ENCODE assay signal across 32 cellular contexts in genomic region chr4:73392936-73393335, GRCh38. TPM values are rescaled to one million over a fixed set of nuclear protein-coding genes. Genes with fewer than 3 reads are reported as not detected.
"Had no signal": no experiment of that assay in that cellular context is flagged by ENCODE, and none has a peak within 500 bp of the region (broad histone marks: within the 10 kb centered on the region; RNA-seq: fewer than 3 reads in every experiment).

No MANE protein-coding gene starts in this region.

- H3K9me2 ChIP-seq: SK-N-SH had no signal

- H3K27me3 ChIP-seq: ascending aorta, breast epithelium, Peyer's patch had no signal

- H3K9ac ChIP-seq: KMS-11, SK-N-SH had no signal

- ATAC-seq: activated CD8-positive, alpha-beta T cell treated with anti-CD3 and anti-CD28 coated beads for 36 hours; activated T-cell treated with anti-CD3 and anti-CD28 coated beads, Interleukin-2, amount 50 U/mL, for 72 hours; activated T-helper 17 cell treated with anti-CD3 and anti-CD28 coated beads, Interleukin-2, amount 50 U/mL, for 72 hours; PC-3 had no signal

- DNase-seq: activated CD4-positive, alpha-beta T cell treated with anti-CD3 and anti-CD28 coated beads, Interleukin-2, amount 10 ng/mL, durations not matched to agents 24 days and 14 days; activated CD4-positive, alpha-beta T cell treated with anti-CD3 and anti-CD28 coated beads, Interleukin-2, amount 50 U/mL, for 4 hours; activated CD8-positive, alpha-beta T cell treated with anti-CD3 and anti-CD28 coated beads for 36 hours; activated effector memory CD4-positive, alpha-beta T cell treated with anti-CD3 and anti-CD28 coated beads, Interleukin-2, amount 50 U/mL, for 16 hours; activated naive CD4-positive, alpha-beta T cell; activated naive CD4-positive, alpha-beta T cell treated with anti-CD3 and anti-CD28 coated beads, Interleukin-2, amount 50 U/mL, for 16 hours; activated naive CD8-positive, alpha-beta T cell treated with anti-CD3 and anti-CD28 coated beads for 36 hours; activated T-cell treated with anti-CD3 and anti-CD28 coated beads, Interleukin-2, amount 50 U/mL, for 1 hour; activated T-cell treated with anti-CD3 and anti-CD28 coated beads, Interleukin-2, amount 50 U/mL, for 72 hours; amygdala; MM.1S; MV-4-11; NCI-H1092; NCI-H1436 treated with DMSO at 0.1 percent for 48 hours; NCI-H1694 treated with DMSO at 0.1 percent for 48 hours; NCI-H2029; NCI-H345; NCI-H524 treated with DMSO at 0.1 percent for 48 hours; PC-3; Peyer's patch; RPMI8226; SHP77 treated with DMSO at 0.1 percent for 48 hours; SK-N-SH had no signal

- H3K27ac ChIP-seq: ascending aorta, breast epithelium, KMS-11, Peyer's patch, SJSA1 had no signal

- H3K4me2 ChIP-seq: KMS-11, SK-N-SH had no signal

- H3K36me3 ChIP-seq: ascending aorta, breast epithelium, Peyer's patch, SJSA1 had no signal

- H3K4me1 ChIP-seq: ascending aorta, breast epithelium, Peyer's patch, SJSA1 had no signal

- H3K9me3 ChIP-seq: ascending aorta, breast epithelium, Peyer's patch, SJSA1, SK-N-SH had no signal

- H3K4me3 ChIP-seq: ascending aorta, breast epithelium, Peyer's patch, SJSA1 had no signal

RNA-seq across cellular contexts. Expression of gene ALB, which starts 11.2 kb away (rescaled TPM):
- total RNA-seq: activated CD4-positive, alpha-beta T cell treated with anti-CD3 and anti-CD28 coated beads, Interleukin-2, amount 10 ng/mL, durations not matched to agents 24 days and 14 days; activated CD8-positive, alpha-beta memory T cell treated with anti-CD3 and anti-CD28 coated beads for 36 hours; activated CD8-positive, alpha-beta T cell treated with anti-CD3 and anti-CD28 coated beads for 36 hours; activated naive CD8-positive, alpha-beta T cell treated with anti-CD3 and anti-CD28 coated beads for 36 hours; activated T-helper 17 cell treated with anti-CD3 and anti-CD28 coated beads, Interleukin-2, amount 50 U/mL, for 72 hours; cardiac septum; LHCN-M2; NCI-H460; SJSA1 had no signal
- polyA plus RNA-seq: SK-N-SH had no signal

RNA-seq across cellular contexts. Expression of gene AFP, which starts 43.1 kb away (rescaled TPM):
- total RNA-seq: activated CD4-positive, alpha-beta T cell treated with anti-CD3 and anti-CD28 coated beads, Interleukin-2, amount 10 ng/mL, durations not matched to agents 24 days and 14 days; activated CD8-positive, alpha-beta memory T cell treated with anti-CD3 and anti-CD28 coated beads for 36 hours; activated CD8-positive, alpha-beta T cell treated with anti-CD3 and anti-CD28 coated beads for 36 hours; activated naive CD8-positive, alpha-beta T cell treated with anti-CD3 and anti-CD28 coated beads for 36 hours; activated T-cell treated with anti-CD3 and anti-CD28 coated beads, Interleukin-2, amount 50 U/mL, for 72 hours; activated T-helper 17 cell treated with anti-CD3 and anti-CD28 coated beads, Interleukin-2, amount 50 U/mL, for 72 hours; ascending aorta; cardiac septum; LHCN-M2; Peyer's patch had no signal
